ENCODE assay signal across 9 cellular contexts in the genomic region with DNA sequence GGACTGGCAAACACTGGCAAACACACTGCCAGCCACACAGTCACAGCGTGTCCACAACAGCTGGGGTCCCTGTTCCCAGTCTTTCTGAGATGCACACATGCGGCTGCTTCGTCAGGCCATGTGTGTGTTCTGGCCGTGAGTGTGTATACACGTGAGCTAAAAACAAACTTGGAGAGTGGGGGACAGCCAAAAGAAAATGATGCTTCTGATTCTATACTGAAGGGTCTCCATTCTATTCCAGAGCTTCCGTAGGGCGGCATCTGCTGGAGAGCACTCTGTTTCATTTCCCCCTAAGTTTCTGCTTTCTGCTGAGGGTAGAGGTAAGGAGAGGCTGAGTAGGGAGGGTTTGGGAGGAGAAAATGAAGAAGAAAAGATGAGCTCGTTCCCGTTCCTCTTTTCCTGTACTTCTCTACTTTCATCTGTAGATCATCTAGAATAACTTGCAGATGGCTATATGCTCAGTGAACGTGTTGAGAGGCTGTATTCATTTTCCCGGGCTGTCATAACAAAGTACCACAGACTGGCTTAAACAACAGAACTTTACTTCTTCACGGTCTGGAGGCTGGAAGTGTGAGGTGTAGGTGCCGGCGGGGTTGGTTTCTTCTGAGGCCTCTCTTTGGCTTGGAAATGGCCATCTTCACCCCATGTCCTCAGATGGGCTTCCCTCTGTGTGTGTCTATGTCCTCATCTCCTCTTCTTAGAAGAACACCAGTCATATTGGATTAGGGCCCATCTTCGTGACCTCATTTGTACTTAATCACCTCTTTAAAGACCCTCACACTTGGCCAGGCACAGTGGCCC.
DNase-seq lines count a peak whose midpoint lies in the region; ATAC-seq and TF ChIP-seq lines count a peak whose summit lies in the region.
"Had no signal": no experiment of that assay in that cellular context is flagged by ENCODE, and none has a peak within 500 bp of the region (broad histone marks: within the 10 kb centered on the region; RNA-seq: fewer than 3 reads in every experiment).

No MANE protein-coding gene starts in this region.

- H3K9me3 ChIP-seq in breast epithelium: no peaks in the 10 kb centered on the region
- H3K9me3 ChIP-seq in mesenchymal stem cell (ENCODE audit: control insufficient read depth, low read length): no peaks in the 10 kb centered on the region
- no peaks in the 10 kb centered on the region for H3K9me3 ChIP-seq in upper lobe of left lung
- no peaks in the 10 kb centered on the region for H3K9me3 ChIP-seq in BE2C

- H3K4ac ChIP-seq in mesenchymal stem cell (ENCODE audit: low read depth in 1 of 2, low read length in 2 of 2): peak overlapping the region; percentile 79 to 97

- peak overlapping the region; percentile 96 for H2BK15ac ChIP-seq in mesenchymal stem cell (ENCODE audit: low read depth, poor library complexity, severe bottlenecking)

- peak overlapping the region; percentile 94 to 100 for H2BK12ac ChIP-seq in mesenchymal stem cell (ENCODE audit: low read length in 2 of 2)

- H2AK5ac ChIP-seq in mesenchymal stem cell (ENCODE audit: low read length, severe bottlenecking): peak overlapping the region; percentile 82

- H2BK5ac ChIP-seq in mesenchymal stem cell (ENCODE audit: low read depth, low read length, poor library complexity, severe bottlenecking): no peak overlapping the region

- no peak overlapping the region for H3K9ac ChIP-seq in mesenchymal stem cell (ENCODE audit: low read length)

- peak overlapping the region; percentile 87 for H4K91ac ChIP-seq in mesenchymal stem cell (ENCODE audit: low read length)

- POLR2A ChIA-PET in MCF 10A (lab: Yijun Ruan, JAX) (interaction anchor here (0.7 to 3.0 kb wide), 4 partner anchors 10 to 253 kb away, joined by 3 to 20 read pairs (median 8); no protein-coding TSS in a partner anchor), WTC11 (lab: Charles Lee) (no interaction called here)

- H3K27ac ChIP-seq in breast epithelium (peak overlapping the region; percentile 14 to 98), mesenchymal stem cell (ENCODE audit: low read length, poor library complexity, severe bottlenecking) (no peak overlapping the region), upper lobe of left lung (peak overlapping the region; percentile 87 to 95 (median 92))

- DNase-seq in breast epithelium (ENCODE audit: low spot score in 2 of 2) (no peak), MCF 10A (ENCODE audit: unreplicated experiment) (no peak), mesenchymal stem cell (no peak), upper lobe of left lung (no peak), WTC11 (ENCODE audit: low spot score) (no peak), BE2C (no peak), LoVo (ENCODE audit: low spot score) (no peak)
- DNase-seq in activated naive CD8-positive, alpha-beta T cell treated with anti-CD3 and anti-CD28 coated beads for 36 hours: no peak
- DNase-seq: midbrain had no signal

- H3K4me1 Mint-ChIP-seq in MCF 10A (ENCODE audit: insufficient read depth, unreplicated experiment) (peaks cover 50% of the 10 kb centered on the region), WTC11 (peaks cover 35% of the 10 kb centered on the region)
- H3K4me1 Mint-ChIP-seq in activated naive CD8-positive, alpha-beta T cell treated with anti-CD3 and anti-CD28 coated beads for 36 hours: peaks cover 75% of the 10 kb centered on the region

- H3K9me3 Mint-ChIP-seq in MCF 10A (ENCODE audit: unreplicated experiment) (no peaks in the 10 kb centered on the region), WTC11 (no peaks in the 10 kb centered on the region)
- H3K9me3 Mint-ChIP-seq in activated naive CD8-positive, alpha-beta T cell treated with anti-CD3 and anti-CD28 coated beads for 36 hours: peaks cover 1% of the 10 kb centered on the region

- intact Hi-C loops in breast epithelium (cut with DNase I; ENCODE audit: low total_unique reads): loop anchor here (5.0 to 10.0 kb wide), 2 partner anchors 95 to 372 kb away; no protein-coding TSS in a partner anchor
- intact Hi-C loops in MCF 10A (cut with micrococcal nuclease): no loop called here

- H4K8ac ChIP-seq in mesenchymal stem cell (ENCODE audit: low read length): peak overlapping the region; percentile 95

- H3K27me3 ChIP-seq in breast epithelium (no peaks in the 10 kb centered on the region), mesenchymal stem cell (ENCODE audit: control insufficient read depth in 1 of 2, insufficient read depth in 1 of 2, low read length in 2 of 2) (no peaks in the 10 kb centered on the region), upper lobe of left lung (no peaks in the 10 kb centered on the region), BE2C (no peaks in the 10 kb centered on the region)

- TF ChIP-seq POLR2A in breast epithelium (IDR thresholded peaks at IDR 0.05) (no peak), upper lobe of left lung (IDR thresholded peaks at IDR 0.05) (peak in 1 of 4 donors; percentile 15)

- H3K4me1 ChIP-seq in breast epithelium (peaks cover 25 to 41% of the 10 kb centered on the region in 2 donors), mesenchymal stem cell (ENCODE audit: control insufficient read depth, insufficient read depth, low read depth, low read length) (peaks cover 45% of the 10 kb centered on the region), upper lobe of left lung (peaks cover 64 to 85% (median 70%) of the 10 kb centered on the region in 4 donors), BE2C (peaks cover 44% of the 10 kb centered on the region)

- CTCF ChIA-PET in MCF 10A (lab: Yijun Ruan, JAX): interaction anchor here (1.1 to 2.9 kb wide), 4 partner anchors 28 to 478 kb away, joined by 3 to 11 read pairs (median 3); no protein-coding TSS in a partner anchor
- CTCF ChIA-PET in WTC11 (lab: Charles Lee): interaction anchor here (1.3 to 1.4 kb wide), 2 partner anchors 107 to 116 kb away, joined by 3 to 5 read pairs; no protein-coding TSS in a partner anchor

- H2AFZ ChIP-seq in mesenchymal stem cell (ENCODE audit: low read depth, low read length): no peak overlapping the region

- H3K36me3 ChIP-seq in breast epithelium: no peaks in the 10 kb centered on the region
- no peaks in the 10 kb centered on the region for H3K36me3 ChIP-seq in mesenchymal stem cell (ENCODE audit: control insufficient read depth in 1 of 2, insufficient read depth in 2 of 2, low read depth in 1 of 2, low read length in 2 of 2)
- H3K36me3 ChIP-seq in upper lobe of left lung: no peaks in the 10 kb centered on the region
- no peaks in the 10 kb centered on the region for H3K36me3 ChIP-seq in BE2C

- H3K27me3 Mint-ChIP-seq in MCF 10A (ENCODE audit: insufficient read depth, unreplicated experiment) (no peaks in the 10 kb centered on the region), WTC11 (ENCODE audit: low read depth) (peaks cover 2% of the 10 kb centered on the region; the same call in 1 of the 2 replicates)
- H3K27me3 Mint-ChIP-seq in activated naive CD8-positive, alpha-beta T cell treated with anti-CD3 and anti-CD28 coated beads for 36 hours: no peaks in the 10 kb centered on the region

- TF ChIP-seq CTCF in breast epithelium (IDR thresholded peaks at IDR 0.05) (no peak), MCF 10A (IDR thresholded peaks at IDR 0.05; ENCODE audit: unreplicated experiment) (no peak), upper lobe of left lung (IDR thresholded peaks at IDR 0.05) (no peak), WTC11 (IDR thresholded peaks at IDR 0.05) (no peak), BE2C (IDR thresholded peaks at IDR 0.05; ENCODE audit: low read depth, low read length) (no peak)

- no peak overlapping the region for H3K4me3 ChIP-seq in breast epithelium
- no peak overlapping the region for H3K4me3 ChIP-seq in mesenchymal stem cell (ENCODE audit: insufficient read depth in 1 of 2, low read depth in 1 of 2, low read length in 2 of 2)
- H3K4me3 ChIP-seq in upper lobe of left lung: no peak overlapping the region
- no peak overlapping the region for H3K4me3 ChIP-seq in BE2C (ENCODE audit: low read depth, low read length)

- ATAC-seq in upper lobe of left lung (ENCODE audit: low FRiP score in 2 of 2) (peak in 1 of 2 donors; percentile 1), WTC11 (no peak; the same call in 1 of the 2 replicates)

- no peak overlapping the region for H3K23ac ChIP-seq in mesenchymal stem cell (ENCODE audit: low read length in 2 of 2)

- H2BK120ac ChIP-seq in mesenchymal stem cell (ENCODE audit: low read depth, low read length): peak overlapping the region; percentile 58

- no peak for TF ChIP-seq EP300 in upper lobe of left lung (IDR thresholded peaks at IDR 0.05)

- H3K14ac ChIP-seq in mesenchymal stem cell (ENCODE audit: low read length in 2 of 2): peak overlapping the region in 1 of 2 experiments; percentile 35

- no peaks in the 10 kb centered on the region for H3K79me1 ChIP-seq in mesenchymal stem cell (replicated peaks; ENCODE audit: low read length, poor library complexity, severe bottlenecking)

- no TSS peak for BruUV-seq in MCF 10A (replicated peaks; lab: Mats Ljungman, UMichigan)

- H3K27ac Mint-ChIP-seq in MCF 10A (ENCODE audit: low read depth, unreplicated experiment) (no peak overlapping the region), WTC11 (no peak overlapping the region)
- H3K27ac Mint-ChIP-seq in activated naive CD8-positive, alpha-beta T cell treated with anti-CD3 and anti-CD28 coated beads for 36 hours: peak overlapping the region; percentile 60

- no peaks in the 10 kb centered on the region for H3K36me3 Mint-ChIP-seq in MCF 10A (ENCODE audit: insufficient read depth, unreplicated experiment)
- peaks cover 18% of the 10 kb centered on the region for H3K36me3 Mint-ChIP-seq in activated naive CD8-positive, alpha-beta T cell treated with anti-CD3 and anti-CD28 coated beads for 36 hours
- no peaks in the 10 kb centered on the region for H3K36me3 Mint-ChIP-seq in WTC11

- H3K4me3 Mint-ChIP-seq in MCF 10A (ENCODE audit: unreplicated experiment) (no peak overlapping the region), WTC11 (no peak overlapping the region)
- no peak overlapping the region for H3K4me3 Mint-ChIP-seq in activated naive CD8-positive, alpha-beta T cell treated with anti-CD3 and anti-CD28 coated beads for 36 hours

- H3K18ac ChIP-seq in mesenchymal stem cell (ENCODE audit: low read depth in 1 of 2, low read length in 2 of 2): peak overlapping the region; percentile 74 to 97

- 98% methylated on average over 11 of the region's 15 CpGs for WGBS in mesenchymal stem cell
- 79 to 87% methylated on average over 15 of the region's 15 CpGs for WGBS in upper lobe of left lung, 2 donors

- no peak overlapping the region for H3K4me2 ChIP-seq in mesenchymal stem cell (ENCODE audit: low read length, poor library complexity, severe bottlenecking)

TF ChIP-seq in WTC11, 78 proteins besides CTCF, POLR2A, EP300 and RAD21:
- TF ChIP-seq, protein P1, sequence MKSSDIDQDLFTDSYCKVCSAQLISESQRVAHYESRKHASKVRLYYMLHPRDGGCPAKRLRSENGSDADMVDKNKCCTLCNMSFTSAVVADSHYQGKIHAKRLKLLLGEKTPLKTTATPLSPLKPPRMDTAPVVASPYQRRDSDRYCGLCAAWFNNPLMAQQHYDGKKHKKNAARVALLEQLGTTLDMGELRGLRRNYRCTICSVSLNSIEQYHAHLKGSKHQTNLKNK (CRISPR knock-in tag; IDR thresholded peaks at IDR 0.05): no peak
- TF ChIP-seq ESRRA (CRISPR knock-in tag; IDR thresholded peaks at IDR 0.05; ENCODE audit: borderline replicate concordance) (no peak), GABPB1 (CRISPR knock-in tag; IDR thresholded peaks at IDR 0.05) (no peak)
